ENCODE assay signal across 9 cellular contexts in the genomic region with DNA sequence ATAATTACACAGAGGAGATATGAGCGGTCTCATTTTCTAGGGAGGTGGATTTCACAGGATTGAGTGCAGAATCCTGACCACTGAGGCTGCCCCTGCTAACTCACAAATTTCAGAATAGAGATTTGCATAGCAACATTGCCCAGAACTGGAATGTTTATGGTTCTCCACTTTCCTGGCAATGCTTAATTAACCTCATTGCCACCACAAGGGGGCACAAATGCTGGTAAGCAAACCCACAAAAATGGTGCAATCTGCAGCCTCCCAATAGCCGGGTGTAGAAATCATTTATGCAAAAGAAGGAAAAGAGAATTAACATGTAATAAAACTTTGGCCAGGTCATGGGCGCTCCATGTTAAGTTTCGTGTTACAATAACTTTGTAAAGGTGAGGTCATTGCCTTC.
DNase-seq lines count a peak whose midpoint lies in the region; ATAC-seq and TF ChIP-seq lines count a peak whose summit lies in the region.
"Had no signal": no experiment of that assay in that cellular context is flagged by ENCODE, and none has a peak within 500 bp of the region (broad histone marks: within the 10 kb centered on the region; RNA-seq: fewer than 3 reads in every experiment).

No MANE protein-coding gene starts in this region.

- ATAC-seq in HG03159 (IDR thresholded peaks at IDR 0.05; ENCODE audit: unreplicated experiment) = peak; percentile 74
- ATAC-seq in activated CD8-positive, alpha-beta memory T cell treated with anti-CD3 and anti-CD28 coated beads, Interleukin-2, amount 10 ng/mL, durations not matched to agents 7 days and 5 days = no peak
- no peak for ATAC-seq in HG03378 (IDR thresholded peaks at IDR 0.05; ENCODE audit: unreplicated experiment)

- H3K4me1 ChIP-seq in parathyroid adenoma = no peaks in the 10 kb centered on the region
- H3K4me1 ChIP-seq: BLaER1 treated with 17β-estradiol and CSF1 and Interleukin-3, amounts not matched to agents 10 nM and 100 nM had no signal

- CTCF ChIA-PET in activated CD8-positive, alpha-beta memory T cell treated with anti-CD3 and anti-CD28 coated beads, Interleukin-2, amount 10 ng/mL, durations not matched to agents 7 days and 5 days (lab: Charles Lee) = no interaction called here

- H3K4me1 Mint-ChIP-seq in activated CD8-positive, alpha-beta memory T cell treated with anti-CD3 and anti-CD28 coated beads, Interleukin-2, amount 10 ng/mL, durations not matched to agents 7 days and 5 days = no peaks in the 10 kb centered on the region

- no peak overlapping the region for H3K27ac Mint-ChIP-seq in activated CD8-positive, alpha-beta memory T cell treated with anti-CD3 and anti-CD28 coated beads, Interleukin-2, amount 10 ng/mL, durations not matched to agents 7 days and 5 days

- DNase-seq in NCI-H146 (lab: John Stamatoyannopoulos, UW) (peak; percentile 58), NCI-H146 treated with DMSO at 0.1 percent for 48 hours (lab: John Stamatoyannopoulos, UW; ENCODE audit: unreplicated experiment) (no peak), RKO (ENCODE audit: low spot score) (peak; percentile 47), fibroblast of the conjunctiva (ENCODE audit: low read depth) (peak; percentile 3)
- no peak for DNase-seq in activated CD8-positive, alpha-beta memory T cell treated with anti-CD3 and anti-CD28 coated beads, Interleukin-2, amount 10 ng/mL, durations not matched to agents 7 days and 5 days

- peak overlapping the region; percentile 40 for H2AFZ ChIP-seq in parathyroid adenoma

- peak; percentile 62 for TF ChIP-seq CTCF in parathyroid adenoma (IDR thresholded peaks at IDR 0.05)

- no peak overlapping the region for H3K4me3 ChIP-seq in parathyroid adenoma (ENCODE audit: low read depth, low read length)
- H3K4me3 ChIP-seq: BLaER1 treated with 17β-estradiol and CSF1 and Interleukin-3, amounts not matched to agents 10 nM and 100 nM had no signal

- H3K9me3 ChIP-seq in parathyroid adenoma (ENCODE audit: control insufficient read depth, low read length) = no peaks in the 10 kb centered on the region
- H3K9me3 ChIP-seq: BLaER1 treated with 17β-estradiol and CSF1 and Interleukin-3, amounts not matched to agents 10 nM and 100 nM had no signal

- H3K36me3 ChIP-seq in parathyroid adenoma (ENCODE audit: control insufficient read depth, insufficient read depth, low read length) = no peaks in the 10 kb centered on the region

- no peak overlapping the region for H3K4me3 Mint-ChIP-seq in activated CD8-positive, alpha-beta memory T cell treated with anti-CD3 and anti-CD28 coated beads, Interleukin-2, amount 10 ng/mL, durations not matched to agents 7 days and 5 days

- no peak overlapping the region for H3K27ac ChIP-seq in parathyroid adenoma
- H3K27ac ChIP-seq: BLaER1 treated with 17β-estradiol and CSF1 and Interleukin-3, amounts not matched to agents 10 nM and 100 nM had no signal

- no peaks in the 10 kb centered on the region for H3K36me3 Mint-ChIP-seq in activated CD8-positive, alpha-beta memory T cell treated with anti-CD3 and anti-CD28 coated beads, Interleukin-2, amount 10 ng/mL, durations not matched to agents 7 days and 5 days

- no peak overlapping the region for H3K9ac ChIP-seq in parathyroid adenoma
- H3K9ac ChIP-seq: BLaER1 treated with 17β-estradiol and CSF1 and Interleukin-3, amounts not matched to agents 10 nM and 100 nM had no signal

- H3K9me3 Mint-ChIP-seq in activated CD8-positive, alpha-beta memory T cell treated with anti-CD3 and anti-CD28 coated beads, Interleukin-2, amount 10 ng/mL, durations not matched to agents 7 days and 5 days (ENCODE audit: low read depth) = no peaks in the 10 kb centered on the region

- no peaks in the 10 kb centered on the region for H3K27me3 ChIP-seq in parathyroid adenoma (ENCODE audit: control insufficient read depth, insufficient read depth, low read length)
- H3K27me3 ChIP-seq: BLaER1 treated with 17β-estradiol and CSF1 and Interleukin-3, amounts not matched to agents 10 nM and 100 nM had no signal

- no peaks in the 10 kb centered on the region for H3K79me2 ChIP-seq in parathyroid adenoma

- no peak overlapping the region for H3K4me2 ChIP-seq in parathyroid adenoma (ENCODE audit: low read length)
- H3K4me2 ChIP-seq: BLaER1 treated with 17β-estradiol and CSF1 and Interleukin-3, amounts not matched to agents 10 nM and 100 nM had no signal

- H3K27me3 Mint-ChIP-seq in activated CD8-positive, alpha-beta memory T cell treated with anti-CD3 and anti-CD28 coated beads, Interleukin-2, amount 10 ng/mL, durations not matched to agents 7 days and 5 days = no peaks in the 10 kb centered on the region

Comparison
In these comparisons a context has a peak if more than half of its experiments do, and no peak if none do; other contexts are left out.
1. DNase-seq: peak in NCI-H146 (single experiment), RKO (single experiment) and fibroblast of the conjunctiva (single experiment); none in NCI-H146 treated with DMSO at 0.1 percent for 48 hours (single experiment) and activated CD8-positive, alpha-beta memory T cell treated with anti-CD3 and anti-CD28 coated beads, Interleukin-2, amount 10 ng/mL, durations not matched to agents 7 days and 5 days (single experiment).